1 cellular context compared by ENCODE assay signal in genomic region chr1:180528868-180529470, GRCh38.
TF ChIP-seq lines count a peak whose summit lies in the region.

No MANE protein-coding gene starts in this region.

TF ChIP-seq in A549, 52 proteins besides CTCF, POLR2A, EP300 and RAD21 (continued from another document):
- no peak for TF ChIP-seq ATOH8 (CRISPR knock-in tag; IDR thresholded peaks at IDR 0.05; ENCODE audit: low read depth)
- no peak for TF ChIP-seq FOSB (CRISPR knock-in tag; IDR thresholded peaks at IDR 0.05)
- no peak for TF ChIP-seq JUN (IDR thresholded peaks at IDR 0.05)
- no peak for TF ChIP-seq PBX3 (IDR thresholded peaks at IDR 0.05)
- no peak for TF ChIP-seq BCL3 (IDR thresholded peaks at IDR 0.05)
- no peak for TF ChIP-seq ZC3H11A (IDR thresholded peaks at IDR 0.05)
- no peak for TF ChIP-seq CBX2 (IDR thresholded peaks at IDR 0.05; ENCODE audit: borderline replicate concordance, low read depth)
- TF ChIP-seq MAX (IDR thresholded peaks at IDR 0.05) = no peak
- TF ChIP-seq SMC3 (IDR thresholded peaks at IDR 0.05) = no peak
- TF ChIP-seq NR3C1 (IDR thresholded peaks at IDR 0.05) = no peak
- TF ChIP-seq HMGXB4 (CRISPR knock-in tag; IDR thresholded peaks at IDR 0.05; ENCODE audit: borderline replicate concordance) = no peak
- no peak for TF ChIP-seq RARB (CRISPR knock-in tag; IDR thresholded peaks at IDR 0.05)
- TF ChIP-seq MAZ (IDR thresholded peaks at IDR 0.05; ENCODE audit: borderline replicate concordance, low read depth, low read length) = no peak
- TF ChIP-seq CHD2 (IDR thresholded peaks at IDR 0.05; ENCODE audit: low read length, partially characterized antibody) = no peak
- no peak for TF ChIP-seq FOSL2 (IDR thresholded peaks at IDR 0.05)
- no peak for TF ChIP-seq FOSL2 (CRISPR knock-in tag; IDR thresholded peaks at IDR 0.05)
- no peak for TF ChIP-seq ZFP36 (IDR thresholded peaks at IDR 0.05; ENCODE audit: borderline replicate concordance, partially characterized antibody)
